Comparison of ENCODE assay signal across 34 cellular contexts in genomic region chr10:48187126-48187525, GRCh38.
"Had no signal": no experiment of that assay in that cellular context is flagged by ENCODE, and none has a peak within 500 bp of the region (broad histone marks: within the 10 kb centered on the region; RNA-seq: fewer than 3 reads in every experiment).

No MANE protein-coding gene starts in this region.

- ATAC-seq: activated CD4-positive, CD25-positive, alpha-beta regulatory T cell treated with anti-CD3 and anti-CD28 coated beads, Interleukin-2, amount 50 U/mL, for 24 hours; activated CD8-positive, alpha-beta memory T cell treated with anti-CD3 and anti-CD28 coated beads, Interleukin-2, amount 10 ng/mL, durations not matched to agents 7 days and 5 days; activated CD8-positive, alpha-beta T cell treated with anti-CD3 and anti-CD28 coated beads for 36 hours; activated naive CD8-positive, alpha-beta T cell treated with anti-CD3 and anti-CD28 coated beads, Interleukin-2, amount 50 U/mL, for 24 hours; T-helper 17 cell had no signal

- H3K27me3 Mint-ChIP-seq: activated CD8-positive, alpha-beta T cell treated with anti-CD3 and anti-CD28 coated beads for 36 hours; activated naive CD4-positive, alpha-beta T cell treated with anti-CD3 and anti-CD28 coated beads, Interleukin-2, amount 50 U/mL, for 24 hours; activated naive CD8-positive, alpha-beta T cell treated with anti-CD3 and anti-CD28 coated beads for 36 hours; activated naive CD8-positive, alpha-beta T cell treated with anti-CD3 and anti-CD28 coated beads, Interleukin-2, amount 50 U/mL, for 24 hours had no signal

- H3K36me3 Mint-ChIP-seq: activated CD8-positive, alpha-beta memory T cell treated with anti-CD3 and anti-CD28 coated beads, Interleukin-2, amount 10 ng/mL, durations not matched to agents 7 days and 5 days; activated naive CD4-positive, alpha-beta T cell treated with anti-CD3 and anti-CD28 coated beads, Interleukin-2, amount 50 U/mL, for 24 hours; activated naive CD8-positive, alpha-beta T cell treated with anti-CD3 and anti-CD28 coated beads for 36 hours; brain had no signal

- H3K27me3 ChIP-seq: adrenal gland, ascending aorta, breast epithelium, cardiac muscle cell, colonic mucosa had no signal

- H3K9me3 Mint-ChIP-seq: activated B cell treated with CpG ODN at 0.5 μM for 24 hours; activated CD8-positive, alpha-beta T cell treated with anti-CD3 and anti-CD28 coated beads for 36 hours; activated naive CD4-positive, alpha-beta T cell treated with anti-CD3 and anti-CD28 coated beads for 36 hours; activated naive CD4-positive, alpha-beta T cell treated with anti-CD3 and anti-CD28 coated beads, Interleukin-2, amount 50 U/mL, for 24 hours; activated naive CD8-positive, alpha-beta T cell treated with anti-CD3 and anti-CD28 coated beads for 36 hours; activated naive CD8-positive, alpha-beta T cell treated with anti-CD3 and anti-CD28 coated beads, Interleukin-2, amount 50 U/mL, for 24 hours; activated T-helper 1 cell treated with anti-CD3 and anti-CD28 coated beads, Interleukin-12 subunit alpha, Interleukin-12 subunit beta, Interleukin-2, Interleukin-4 antibody, amounts not matched to agents 30 ng/mL and 10 ng/mL and 1 ng/mL, durations not matched to agents 14 hours and 24 hours and 36 hours; activated T-helper 2 cell treated with anti-CD3 and anti-CD28 coated beads, Interferon-gamma antibody, Interleukin-2, Interleukin-4, amounts not matched to agents 10 μg/mL and 5 μg/mL and 100 μg/mL, durations not matched to agents 14 hours and 24 hours and 36 hours; brain; T-helper 2 cell treated with Interferon-gamma antibody and Interleukin-4, amounts not matched to agents 5 μg/mL and 100 μg/mL, for 36 hours had no signal

- H3K27ac Mint-ChIP-seq: activated B cell treated with CpG ODN at 0.5 μM for 24 hours; activated CD8-positive, alpha-beta memory T cell treated with anti-CD3 and anti-CD28 coated beads, Interleukin-2, amount 10 ng/mL, durations not matched to agents 7 days and 5 days; activated CD8-positive, alpha-beta T cell treated with anti-CD3 and anti-CD28 coated beads for 36 hours; activated naive CD4-positive, alpha-beta T cell treated with anti-CD3 and anti-CD28 coated beads for 36 hours; activated naive CD4-positive, alpha-beta T cell treated with anti-CD3 and anti-CD28 coated beads, Interleukin-2, amount 50 U/mL, for 24 hours; activated naive CD8-positive, alpha-beta T cell treated with anti-CD3 and anti-CD28 coated beads for 36 hours; activated naive CD8-positive, alpha-beta T cell treated with anti-CD3 and anti-CD28 coated beads, Interleukin-2, amount 50 U/mL, for 24 hours; activated T-helper 1 cell treated with anti-CD3 and anti-CD28 coated beads, Interleukin-12 subunit alpha, Interleukin-12 subunit beta, Interleukin-2, Interleukin-4 antibody, amounts not matched to agents 30 ng/mL and 10 ng/mL and 1 ng/mL, durations not matched to agents 14 hours and 24 hours and 36 hours; activated T-helper 2 cell treated with anti-CD3 and anti-CD28 coated beads, Interferon-gamma antibody, Interleukin-2, Interleukin-4, amounts not matched to agents 10 μg/mL and 5 μg/mL and 100 μg/mL, durations not matched to agents 14 hours and 24 hours and 36 hours; T-helper 17 cell; T-helper 2 cell treated with Interferon-gamma antibody and Interleukin-4, amounts not matched to agents 5 μg/mL and 100 μg/mL, for 36 hours had no signal

- H3K9me3 ChIP-seq: adrenal gland, ascending aorta, breast epithelium, colonic mucosa had no signal

- DNase-seq: activated B cell treated with CpG ODN at 0.5 μM for 24 hours; activated CD4-positive, alpha-beta T cell treated with anti-CD3 and anti-CD28 coated beads for 48 hours; activated CD4-positive, alpha-beta T cell treated with anti-CD3 and anti-CD28 coated beads, Interleukin-2, amount 50 U/mL, for 1 hour; activated CD4-positive, alpha-beta T cell treated with anti-CD3 and anti-CD28 coated beads, Interleukin-2, amount 50 U/mL, for 48 hours; activated CD8-positive, alpha-beta memory T cell treated with anti-CD3 and anti-CD28 coated beads, Interleukin-2, amount 10 ng/mL, durations not matched to agents 7 days and 5 days; activated CD8-positive, alpha-beta memory T cell treated with anti-CD3 and anti-CD28 coated beads, Interleukin-2, amount 50 U/mL, for 4 hours; activated CD8-positive, alpha-beta T cell treated with anti-CD3 and anti-CD28 coated beads for 36 hours; activated effector memory CD4-positive, alpha-beta T cell treated with anti-CD3 and anti-CD28 coated beads, Interleukin-2, amount 50 U/mL, for 16 hours; activated naive CD4-positive, alpha-beta T cell treated with anti-CD3 and anti-CD28 coated beads for 36 hours; activated naive CD8-positive, alpha-beta T cell treated with anti-CD3 and anti-CD28 coated beads for 36 hours; activated naive CD8-positive, alpha-beta T cell treated with anti-CD3 and anti-CD28 coated beads, Interleukin-2, amount 50 U/mL, for 24 hours; activated T-cell treated with anti-CD3 and anti-CD28 coated beads, Interleukin-2, amount 50 U/mL, for 1 hour; activated T-cell treated with anti-CD3 and anti-CD28 coated beads, Interleukin-2, amount 50 U/mL, for 48 hours; amygdala; central memory CD4-positive, alpha-beta T cell; cerebellar nuclear complex; colonic mucosa; effector CD8-positive, alpha-beta T cell; foreskin fibroblast; T-helper 1 cell; T-helper 17 cell; T1000; WERI-Rb-1 had no signal

- H3K4me3 ChIP-seq: adrenal gland, ascending aorta, breast epithelium, cardiac muscle cell, colonic mucosa had no signal

- H3K4me1 ChIP-seq: adrenal gland, ascending aorta, breast epithelium, colonic mucosa had no signal

- H3K4me1 Mint-ChIP-seq: activated B cell treated with CpG ODN at 0.5 μM for 24 hours; activated CD8-positive, alpha-beta memory T cell treated with anti-CD3 and anti-CD28 coated beads, Interleukin-2, amount 10 ng/mL, durations not matched to agents 7 days and 5 days; activated naive CD4-positive, alpha-beta T cell treated with anti-CD3 and anti-CD28 coated beads, Interleukin-2, amount 50 U/mL, for 24 hours; activated naive CD8-positive, alpha-beta T cell treated with anti-CD3 and anti-CD28 coated beads for 36 hours; activated naive CD8-positive, alpha-beta T cell treated with anti-CD3 and anti-CD28 coated beads, Interleukin-2, amount 50 U/mL, for 24 hours had no signal

- H3K36me3 ChIP-seq: adrenal gland, ascending aorta, breast epithelium, cardiac muscle cell, colonic mucosa had no signal

- H3K27ac ChIP-seq: adrenal gland, ascending aorta, breast epithelium, cardiac muscle cell, colonic mucosa, epithelial cell of prostate, WERI-Rb-1 had no signal

- H3K4me3 Mint-ChIP-seq: activated B cell treated with CpG ODN at 0.5 μM for 24 hours; activated CD8-positive, alpha-beta memory T cell treated with anti-CD3 and anti-CD28 coated beads, Interleukin-2, amount 10 ng/mL, durations not matched to agents 7 days and 5 days; activated CD8-positive, alpha-beta T cell treated with anti-CD3 and anti-CD28 coated beads for 36 hours; activated naive CD4-positive, alpha-beta T cell treated with anti-CD3 and anti-CD28 coated beads for 36 hours; activated naive CD4-positive, alpha-beta T cell treated with anti-CD3 and anti-CD28 coated beads, Interleukin-2, amount 50 U/mL, for 24 hours; activated naive CD8-positive, alpha-beta T cell treated with anti-CD3 and anti-CD28 coated beads for 36 hours; activated naive CD8-positive, alpha-beta T cell treated with anti-CD3 and anti-CD28 coated beads, Interleukin-2, amount 50 U/mL, for 24 hours; activated T-helper 1 cell treated with anti-CD3 and anti-CD28 coated beads, Interleukin-12 subunit alpha, Interleukin-12 subunit beta, Interleukin-2, Interleukin-4 antibody, amounts not matched to agents 30 ng/mL and 10 ng/mL and 1 ng/mL, durations not matched to agents 14 hours and 24 hours and 36 hours; brain; T-helper 17 cell; T-helper 2 cell treated with Interferon-gamma antibody and Interleukin-4, amounts not matched to agents 5 μg/mL and 100 μg/mL, for 36 hours had no signal
